13 cellular contexts compared by ENCODE assay signal in the genomic region with DNA sequence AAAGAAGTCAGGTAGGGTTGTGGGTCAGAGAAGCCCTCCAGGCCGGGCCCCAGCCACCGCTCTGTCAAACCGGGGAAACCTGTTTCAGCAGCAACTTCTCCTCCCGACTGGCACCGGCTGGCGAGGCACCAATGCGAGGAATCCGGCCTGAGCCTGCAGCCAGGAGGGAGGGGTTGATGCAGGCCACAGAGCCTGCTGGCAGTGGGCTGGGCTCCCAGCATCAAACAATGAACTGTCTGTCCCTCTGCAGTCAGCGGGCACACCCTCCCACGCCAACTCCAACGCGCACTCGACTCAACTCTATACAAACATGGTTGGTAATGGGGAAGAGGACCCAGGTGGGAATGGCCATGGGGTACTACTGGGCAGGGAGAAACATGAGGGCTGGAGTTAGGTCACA. TPM values are rescaled to one million over a fixed set of nuclear protein-coding genes. Genes with fewer than 3 reads are reported as not detected.
A peak's percentile ranks its signal among the peaks of the same experiment; 100 is the strongest.
DNase-seq lines count a peak whose midpoint lies in the region; ATAC-seq and TF ChIP-seq lines count a peak whose summit lies in the region.
"Had no signal": no experiment of that assay in that cellular context is flagged by ENCODE, and none has a peak within 500 bp of the region (broad histone marks: within the 10 kb centered on the region; RNA-seq: fewer than 3 reads in every experiment).

No MANE protein-coding gene starts in this region.

- CTCF ChIA-PET in PC-9 (lab: Charles Lee): no interaction called here

- no peaks in the 10 kb centered on the region for H3K9me3 ChIP-seq in PC-9 (ENCODE audit: insufficient read depth, low read depth)
- H3K9me3 ChIP-seq: gastroesophageal sphincter had no signal

- intact Hi-C loops in PC-9 (cut with micrococcal nuclease; ENCODE audit: unreplicated experiment): loop anchor here (1.0 kb wide), 3 partner anchors 10 to 153 kb away; no protein-coding TSS in a partner anchor

- H3K9me2 ChIP-seq in PC-9 (ENCODE audit: insufficient read depth): no peaks in the 10 kb centered on the region

- H3K79me2 ChIP-seq in PC-9 (ENCODE audit: low read depth): peaks cover 90% of the 10 kb centered on the region

- H3K4me2 ChIP-seq in PC-9: peak overlapping the region; percentile 61

- H3K27ac ChIP-seq in C4-2B (peak overlapping the region; percentile 65), PC-9 (peak overlapping the region; percentile 78)
- H3K27ac ChIP-seq: cardiac muscle cell had no signal

- POLR2A ChIA-PET in PC-9 (lab: Charles Lee; ENCODE audit: unreplicated experiment): no interaction called here

- H3F3A ChIP-seq in PC-9 (ENCODE audit: insufficient read depth, low read depth): peaks cover 65% of the 10 kb centered on the region

- BruUV-seq in PC-9 (replicated peaks; lab: Mats Ljungman, UMichigan): no TSS peak

- peaks cover 60% of the 10 kb centered on the region for H3K36me3 ChIP-seq in PC-9 (ENCODE audit: low read depth)
- H3K36me3 ChIP-seq: cardiac muscle cell had no signal

- DNase-seq in PC-9: peak; percentile 95 to 96
- peak; percentile 98 for DNase-seq in globus pallidus (ENCODE audit: low spot score)
- peak in 54 of 56 donors; percentile 19 to 96 (median 84) for DNase-seq in nucleus accumbens (lab: John Stamatoyannopoulos, UW)
- DNase-seq: activated T-cell treated with anti-CD3 and anti-CD28 coated beads, Interleukin-2, amount 50 U/mL, for 48 hours; NCI-H524 treated with DMSO at 0.1 percent for 48 hours; nephron progenitor cell had no signal

- H2AFZ ChIP-seq in PC-9: no peak overlapping the region

- H3K4me1 ChIP-seq in PC-9 (replicated peaks; ENCODE audit: insufficient read depth): peaks cover 68% of the 10 kb centered on the region

- no peaks in the 10 kb centered on the region for H3K27me3 ChIP-seq in PC-9 (ENCODE audit: insufficient read depth, low read depth)
- H3K27me3 ChIP-seq: cardiac muscle cell had no signal

- H4K20me1 ChIP-seq in PC-9 (ENCODE audit: insufficient read depth): peaks cover 59% of the 10 kb centered on the region

- ATAC-seq in HG02571 (IDR thresholded peaks at IDR 0.05; ENCODE audit: unreplicated experiment) (no peak), GM19395 (IDR thresholded peaks at IDR 0.05; ENCODE audit: unreplicated experiment) (no peak), HG02763 (IDR thresholded peaks at IDR 0.05; ENCODE audit: unreplicated experiment) (no peak), HG02885 (IDR thresholded peaks at IDR 0.05; ENCODE audit: poor library complexity, unreplicated experiment) (no peak)
- ATAC-seq: gastroesophageal sphincter had no signal

- H3K4me3 ChIP-seq in PC-9: peak overlapping the region; percentile 1; the same call in 1 of the 2 replicates
- H3K4me3 ChIP-seq: cardiac muscle cell, gastroesophageal sphincter had no signal

- no peak for TF ChIP-seq CTCF in C4-2B (conservative IDR thresholded peaks at IDR 0.05)
- no peak for TF ChIP-seq CTCF in PC-9 (conservative IDR thresholded peaks at IDR 0.05)

RNA-seq across cellular contexts. Expression of gene PCDH1, which starts 12.1 kb away (rescaled TPM):
- 88.5 and 101 TPM in 2 replicates for total RNA-seq in PC-9 (2021)

RNA-seq across cellular contexts. Expression of gene DELE1, which starts 57.6 kb away (rescaled TPM):
- total RNA-seq in PC-9 (2021): 68.5 and 80.8 TPM in 2 replicates
